ENCODE assay signal across 18 cellular contexts in genomic region chr11:128727811-128728431, GRCh38. TPM values are rescaled to one million over a fixed set of nuclear protein-coding genes. Genes with fewer than 3 reads are reported as not detected.
A peak's percentile ranks its signal among the peaks of the same experiment; 100 is the strongest.
DNase-seq lines count a peak whose midpoint lies in the region; ATAC-seq, FAIRE-seq and TF ChIP-seq lines count a peak whose summit lies in the region.
"Had no signal": no experiment of that assay in that cellular context is flagged by ENCODE, and none has a peak within 500 bp of the region (broad histone marks: within the 10 kb centered on the region; RNA-seq: fewer than 3 reads in every experiment).

No MANE protein-coding gene starts in this region.

- intact Hi-C loops in HCT116 (cut with micrococcal nuclease) = no loop called here

- H3K9me3 ChIP-seq in BLaER1 (no peaks in the 10 kb centered on the region), HCT116 (ENCODE audit: control insufficient read depth in 1 of 2, insufficient read depth in 1 of 2, low read depth in 1 of 2, low read length in 2 of 2) (no peaks in the 10 kb centered on the region), mucosa of rectum (ENCODE audit: control insufficient read depth in 2 of 2, low read length in 2 of 2) (no peaks in the 10 kb centered on the region), neural progenitor cell (ENCODE audit: low read depth) (no peaks in the 10 kb centered on the region)

- H3K36me3 Mint-ChIP-seq in activated naive CD8-positive, alpha-beta T cell treated with anti-CD3 and anti-CD28 coated beads for 36 hours = peaks cover 14% of the 10 kb centered on the region
- H3K36me3 Mint-ChIP-seq in neural progenitor cell = no peaks in the 10 kb centered on the region

- peaks cover 92% of the 10 kb centered on the region for H3K4me1 Mint-ChIP-seq in activated naive CD8-positive, alpha-beta T cell treated with anti-CD3 and anti-CD28 coated beads for 36 hours
- peaks cover 41% of the 10 kb centered on the region for H3K4me1 Mint-ChIP-seq in neural progenitor cell

- no peaks in the 10 kb centered on the region for H3K9me3 Mint-ChIP-seq in activated naive CD8-positive, alpha-beta T cell treated with anti-CD3 and anti-CD28 coated beads for 36 hours
- no peaks in the 10 kb centered on the region for H3K9me3 Mint-ChIP-seq in neural progenitor cell

- H3K9ac ChIP-seq in BLaER1 (peak overlapping the region; percentile 61), HCT116 (ENCODE audit: low read length) (no peak overlapping the region), mucosa of rectum (ENCODE audit: low read depth in 1 of 2, low read length in 2 of 2) (no peak overlapping the region), neural progenitor cell (no peak overlapping the region)

- FAIRE-seq in urothelium cell line (lab: Jason Lieb, UNC) = no peak

- H3K4me1 ChIP-seq in BLaER1 (peaks cover 99% of the 10 kb centered on the region), HCT116 (ENCODE audit: control insufficient read depth in 1 of 2, insufficient read depth in 2 of 2, low read length in 2 of 2) (no peaks in the 10 kb centered on the region), mucosa of rectum (ENCODE audit: control insufficient read depth in 2 of 2, insufficient read depth in 2 of 2, low read length in 2 of 2) (peaks cover 38 to 60% of the 10 kb centered on the region in 2 donors), neural progenitor cell (peaks cover 27% of the 10 kb centered on the region)

- H3K27me3 Mint-ChIP-seq in activated naive CD8-positive, alpha-beta T cell treated with anti-CD3 and anti-CD28 coated beads for 36 hours = no peaks in the 10 kb centered on the region
- H3K27me3 Mint-ChIP-seq in neural progenitor cell (ENCODE audit: insufficient read depth, low read depth) = peaks cover 20% of the 10 kb centered on the region

- no peak for DNase-seq in HCT116 (ENCODE audit: low read depth, low spot score)
- DNase-seq in activated naive CD8-positive, alpha-beta T cell treated with anti-CD3 and anti-CD28 coated beads for 36 hours = no peak
- no peak for DNase-seq in urothelium cell line (ENCODE audit: low spot score)
- DNase-seq in NCI-H1694 treated with DMSO at 0.1 percent for 48 hours (lab: John Stamatoyannopoulos, UW) = no peak
- no peak for DNase-seq in neural progenitor cell (ENCODE audit: low spot score)
- DNase-seq: activated naive CD4-positive, alpha-beta T cell; caudate nucleus; erythroblast; GF-D8; mesenchymal stem cell; NCI-H146; NCI-H774; stimulated activated CD4-positive, alpha-beta T cell treated with anti-CD3 and anti-CD28 coated beads, Interleukin-1b, Interleukin-23, amount 100 ng/mL, for 48 hours had no signal

- H3K27me3 ChIP-seq in BLaER1 = no peaks in the 10 kb centered on the region
- peaks cover 61% of the 10 kb centered on the region for H3K27me3 ChIP-seq in HCT116 (ENCODE audit: insufficient read depth, low read length)
- no peaks in the 10 kb centered on the region for H3K27me3 ChIP-seq in mucosa of rectum (ENCODE audit: control insufficient read depth in 2 of 2, insufficient read depth in 2 of 2, low read length in 2 of 2)
- peaks cover 10% of the 10 kb centered on the region for H3K27me3 ChIP-seq in neural progenitor cell

- H3K79me2 ChIP-seq in HCT116 (ENCODE audit: insufficient read depth, low read length) (no peaks in the 10 kb centered on the region), neural progenitor cell (ENCODE audit: low read depth) (no peaks in the 10 kb centered on the region)

- no peak overlapping the region for H3K4me3 Mint-ChIP-seq in activated naive CD8-positive, alpha-beta T cell treated with anti-CD3 and anti-CD28 coated beads for 36 hours
- H3K4me3 Mint-ChIP-seq in neural progenitor cell = no peak overlapping the region

- H3K4me2 ChIP-seq in BLaER1 (peak overlapping the region; percentile 97), HCT116 (ENCODE audit: low read length) (no peak overlapping the region), neural progenitor cell (no peak overlapping the region)

- H3K27ac ChIP-seq in BLaER1 (peak overlapping the region; percentile 62), HCT116 (ENCODE audit: low read depth, low read length) (no peak overlapping the region), mucosa of rectum (ENCODE audit: low read depth in 2 of 2, low read length in 2 of 2) (peak overlapping the region; percentile 2 to 72), neural progenitor cell (no peak overlapping the region)
- H3K27ac ChIP-seq: SK-N-MC had no signal

- 0 out of 2 replicates have a peak, but pooled peaks have one; percentile 36 for ATAC-seq in HCT116
- ATAC-seq in GM19328 (IDR thresholded peaks at IDR 0.05; ENCODE audit: unreplicated experiment) = no peak

- TF ChIP-seq CTCF in HCT116 (IDR thresholded peaks at IDR 0.05 in 2 of 3, conservative IDR thresholded peaks at IDR 0.05 in 1 of 3; ENCODE audit: borderline replicate concordance in 1 of 3, insufficient read depth in 1 of 3, low read depth in 2 of 3, low read length in 2 of 3) = no peak
- no peak for TF ChIP-seq CTCF in neural progenitor cell (IDR thresholded peaks at IDR 0.05)

- H4K20me1 ChIP-seq in BLaER1 (peaks cover 100% of the 10 kb centered on the region), HCT116 (ENCODE audit: insufficient read depth) (no peaks in the 10 kb centered on the region), neural progenitor cell (ENCODE audit: low read depth) (no peaks in the 10 kb centered on the region)

- BruUV-seq in HCT116 (replicated peaks; lab: Mats Ljungman, UMichigan) = no TSS peak

- peak overlapping the region; percentile 13; the same call in 1 of the 2 replicates for H3K4me3 ChIP-seq in BLaER1
- no peak overlapping the region for H3K4me3 ChIP-seq in HCT116 (replicated peaks in 1 of 2; ENCODE audit: low read depth in 1 of 2, low read length in 2 of 2)
- H3K4me3 ChIP-seq in mucosa of rectum (ENCODE audit: low read length in 2 of 2) = no peak overlapping the region
- no peak overlapping the region for H3K4me3 ChIP-seq in neural progenitor cell
- H3K4me3 ChIP-seq: SK-N-MC had no signal

- no peaks in the 10 kb centered on the region for H3K9me2 ChIP-seq in HCT116 (ENCODE audit: insufficient read depth)

- H3K27ac Mint-ChIP-seq in activated naive CD8-positive, alpha-beta T cell treated with anti-CD3 and anti-CD28 coated beads for 36 hours = peak overlapping the region; percentile 44
- no peak overlapping the region for H3K27ac Mint-ChIP-seq in neural progenitor cell
- H3K27ac Mint-ChIP-seq: progenitor cell of endocrine pancreas had no signal

- CTCF ChIA-PET in HCT116 (lab: Charles Lee) = no interaction called here

- H3K36me3 ChIP-seq in BLaER1 (peaks cover 73% of the 10 kb centered on the region), HCT116 (ENCODE audit: control insufficient read depth in 1 of 2, insufficient read depth in 2 of 2, low read length in 2 of 2) (no peaks in the 10 kb centered on the region), mucosa of rectum (ENCODE audit: control insufficient read depth in 2 of 2, insufficient read depth in 2 of 2, low read length in 2 of 2) (no peaks in the 10 kb centered on the region), neural progenitor cell (no peaks in the 10 kb centered on the region)

- H3F3A ChIP-seq in neural progenitor cell (ENCODE audit: low read depth) = peaks cover 13% of the 10 kb centered on the region

- no peak for TF ChIP-seq RAD21 in HCT116 (IDR thresholded peaks at IDR 0.05; ENCODE audit: low read depth)

- no peak for TF ChIP-seq POLR2A in HCT116 (IDR thresholded peaks at IDR 0.05; ENCODE audit: borderline replicate concordance, extremely low read depth, insufficient read depth, insufficient read length)

- POLR2A ChIA-PET in HCT116 (lab: Charles Lee) = no interaction called here

- no peak overlapping the region for H2AFZ ChIP-seq in HCT116 (ENCODE audit: low read depth, low read length, poor library complexity, severe bottlenecking)
- H2AFZ ChIP-seq in neural progenitor cell (replicated peaks) = no peak overlapping the region

- RAD21 ChIA-PET in HCT116 (lab: Charles Lee; ENCODE audit: low non-redundant PET in 1 of 2, low total read pairs in 2 of 2, uncharacterized antibody in 2 of 2, unreplicated experiment in 2 of 2) = no interaction called here

TF ChIP-seq in HCT116, 20 proteins besides CTCF, POLR2A, EP300 and RAD21:
- TF ChIP-seq ZBTB33 (IDR thresholded peaks at IDR 0.05; ENCODE audit: extremely low read depth, insufficient replicate concordance, low read length) = no peak

RNA-seq across cellular contexts. Expression of gene FLI1, which starts 34.0 kb away (rescaled TPM):
- total RNA-seq in HCT116 (2021; ENCODE audit: unreplicated experiment) = 0.15 TPM
- polyA plus RNA-seq in HCT116 (2012) = not detected in 2 replicates
- 10 to 100 TPM; 37.5 to 38.9 TPM for total RNA-seq in activated naive CD8-positive, alpha-beta T cell treated with anti-CD3 and anti-CD28 coated beads for 36 hours
- total RNA-seq in neural progenitor cell (ENCODE audit: low replicate concordance) = not detected in 2 replicates
- total RNA-seq: progenitor cell of endocrine pancreas had no signal

Comparison
In these comparisons a context has a peak if more than half of its experiments do, and no peak if none do; other contexts are left out.
1. H3K27ac ChIP-seq: peak in BLaER1 (single experiment) and mucosa of rectum (2 of 2); none in HCT116 (single experiment) and neural progenitor cell (single experiment).
2. RNA of gene FLI1, which starts 34.0 kb away (total RNA-seq): 37.5 to 38.9 TPM in activated naive CD8-positive, alpha-beta T cell treated with anti-CD3 and anti-CD28 coated beads for 36 hours; 0.15 TPM in HCT116 (single experiment) and not detected in neural progenitor cell; every median in the first group is over 10 times any median in the second.